Comparison of ENCODE assay signal across 8 cellular contexts in the genomic region with DNA sequence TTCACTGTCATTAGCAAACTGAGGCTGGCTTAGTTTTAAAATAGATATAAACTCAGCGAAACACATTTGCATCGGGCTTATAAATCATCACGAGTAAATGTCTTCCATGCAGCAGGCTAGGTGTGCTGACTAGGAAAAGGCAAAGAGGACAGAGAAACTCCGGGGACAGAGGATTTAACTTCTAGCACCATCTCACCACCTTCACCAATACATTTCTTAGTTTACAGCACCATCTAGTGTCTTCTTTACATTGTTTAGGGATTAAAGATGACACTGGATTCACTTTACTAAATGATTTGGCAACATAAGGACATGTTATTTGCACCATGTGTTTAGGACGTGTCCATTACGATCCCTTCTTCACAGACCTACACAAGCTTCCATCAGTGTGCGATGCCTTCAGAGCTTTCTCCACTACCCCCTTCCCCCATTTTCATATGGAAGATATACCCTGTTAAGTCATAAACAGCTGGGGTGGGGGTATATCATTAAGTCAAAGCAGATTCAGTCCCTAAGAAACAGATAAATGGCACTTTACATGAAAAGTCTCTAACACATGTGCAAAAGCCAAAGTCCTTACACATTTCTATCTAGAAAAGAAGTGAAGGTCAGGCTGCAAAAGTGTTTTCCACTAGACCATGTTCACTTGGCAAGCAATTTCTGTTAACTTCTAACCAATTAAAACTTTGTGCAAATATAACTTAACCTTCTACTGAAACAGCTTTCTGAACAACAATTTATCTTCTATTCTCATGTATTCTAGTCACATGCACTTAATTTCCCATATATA.
DNase-seq lines count a peak whose midpoint lies in the region; ATAC-seq and TF ChIP-seq lines count a peak whose summit lies in the region.

No MANE protein-coding gene starts in this region.

- ATAC-seq in Right ventricle myocardium superior (ENCODE audit: poor library complexity) (peak; percentile 84), HG03103 (IDR thresholded peaks at IDR 0.05; ENCODE audit: low read depth, unreplicated experiment) (peak; percentile 47)

- DNase-seq in Right ventricle myocardium superior (no peak), cardiac septum (ENCODE audit: low spot score) (no peak), NCI-H2196 treated with DMSO at 0.1 percent for 48 hours (lab: John Stamatoyannopoulos, UW; ENCODE audit: unreplicated experiment) (peak; percentile 60), inferior parietal cortex (ENCODE audit: extremely low spot score) (peak; percentile 88), tibial artery (no peak), mucosa of gallbladder (ENCODE audit: low spot score) (no peak)

- H3K27ac ChIP-seq in angular gyrus (ENCODE audit: low read depth, low read length) (peak overlapping the region; percentile 3), tibial artery (no peak overlapping the region)

- H3K4me3 ChIP-seq in tibial artery, result no peak overlapping the region

- H3K27me3 ChIP-seq in tibial artery, result no peaks in the 10 kb centered on the region

- peak; percentile 33 to 50 for TF ChIP-seq CTCF in tibial artery (IDR thresholded peaks at IDR 0.05)

- intact Hi-C loops in Right ventricle myocardium superior (cut with DNase I), result loop anchor here (5.0 to 10.0 kb wide), 3 partner anchors 212 to 475 kb away; no protein-coding TSS in a partner anchor
- intact Hi-C loops in cardiac septum (cut with DNase I), result loop anchor here (5.0 kb wide), 2 partner anchors 113 to 212 kb away; no protein-coding TSS in a partner anchor
- intact Hi-C loops in tibial artery (cut with DNase I; ENCODE audit: low total_unique reads), result loop anchor here (5.0 to 10.0 kb wide), 3 partner anchors 65 to 395 kb away; no protein-coding TSS in a partner anchor

- peaks cover 0 to 3% (median 1%) of the 10 kb centered on the region in 3 donors for H3K36me3 ChIP-seq in tibial artery

- no peaks in the 10 kb centered on the region for H3K9me3 ChIP-seq in tibial artery

- peaks cover 0 to 53% (median 36%) of the 10 kb centered on the region in 4 donors for H3K4me1 ChIP-seq in tibial artery

Comparison
In these comparisons a context has a peak if more than half of its experiments do, and no peak if none do; other contexts are left out.
1. DNase-seq: peak in NCI-H2196 treated with DMSO at 0.1 percent for 48 hours (single experiment) and inferior parietal cortex (single experiment); none in Right ventricle myocardium superior (single experiment), cardiac septum (single experiment), tibial artery (0 of 2) and mucosa of gallbladder (single experiment).